23 cellular contexts compared by ENCODE assay signal in the genomic region with DNA sequence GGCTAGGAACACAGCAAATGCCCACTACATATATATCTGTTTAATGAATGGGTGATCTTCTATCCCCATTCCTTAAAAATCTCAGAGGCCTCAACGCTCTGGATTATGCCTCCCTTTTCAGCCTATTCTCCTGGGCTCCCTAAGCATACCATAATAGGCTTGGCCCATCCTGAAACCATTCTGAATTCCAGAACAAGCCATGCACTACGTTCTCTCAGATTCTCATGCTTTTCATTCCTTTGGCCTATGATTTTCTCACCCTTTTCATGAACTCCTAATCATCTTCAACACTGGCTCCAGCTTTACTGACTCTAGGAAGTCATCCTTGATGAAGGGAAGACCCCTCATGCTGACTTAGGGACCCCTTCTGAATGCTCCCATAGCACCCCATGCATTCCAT.
"Had no signal": no experiment of that assay in that cellular context is flagged by ENCODE, and none has a peak within 500 bp of the region (broad histone marks: within the 10 kb centered on the region; RNA-seq: fewer than 3 reads in every experiment).

No MANE protein-coding gene starts in this region.

- H3K9me3 ChIP-seq: esophagus muscularis mucosa, gastroesophageal sphincter, left ventricle myocardium inferior, lower lobe of right lung, neutrophil, right atrium auricular region, suprapubic skin, tibial artery, upper lobe of right lung, vagina had no signal

- H3K9me3 Mint-ChIP-seq: memory B cell, nephron had no signal

- DNase-seq: cerebellar nuclear complex; cortex of kidney; dorsolateral prefrontal cortex; effector memory CD4-positive, alpha-beta T cell; foreskin fibroblast; glutamatergic neuron; left ventricle myocardium inferior; lower lobe of right lung; midbrain; posterior cingulate gyrus; stimulated activated CD4-positive, alpha-beta T cell treated with anti-CD3 and anti-CD28 coated beads, Interleukin-2, amount 100 ng/mL, for 48 hours; stimulated activated naive CD4-positive, alpha-beta T cell treated with Interleukin-2 at 50 U/mL for 16 hours; tibial artery; upper lobe of right lung had no signal

- H3K4me1 Mint-ChIP-seq: nephron had no signal

- H3K36me3 ChIP-seq: lower lobe of right lung, neutrophil, right atrium auricular region, upper lobe of right lung, vagina had no signal

- H3K27me3 ChIP-seq: dorsolateral prefrontal cortex, esophagus muscularis mucosa, gastroesophageal sphincter, neutrophil, right atrium auricular region, suprapubic skin, tibial artery, upper lobe of right lung, vagina had no signal

- H3K4me2 ChIP-seq: smooth muscle cell had no signal

- H3K27ac Mint-ChIP-seq: memory B cell had no signal

- ATAC-seq: gastroesophageal sphincter, lower lobe of right lung, upper lobe of right lung had no signal

- H3K4me3 Mint-ChIP-seq: memory B cell, nephron had no signal

- H3K27ac ChIP-seq: dorsolateral prefrontal cortex, esophagus muscularis mucosa, gastroesophageal sphincter, left ventricle myocardium inferior, lower lobe of right lung, neutrophil, right atrium auricular region, suprapubic skin, tibial artery, upper lobe of right lung, vagina had no signal

- H3K27me3 Mint-ChIP-seq: memory B cell had no signal

- H3K4me1 ChIP-seq: lower lobe of right lung, right atrium auricular region, suprapubic skin, tibial artery, upper lobe of right lung, vagina had no signal

- H3K4me3 ChIP-seq: dorsolateral prefrontal cortex, esophagus muscularis mucosa, gastroesophageal sphincter, left ventricle myocardium inferior, lower lobe of right lung, right atrium auricular region, smooth muscle cell, suprapubic skin, tibial artery, upper lobe of right lung, vagina had no signal
